Comparison of ENCODE assay signal across 23 cellular contexts in genomic region chr18:77304263-77304662, GRCh38. TPM values are rescaled to one million over a fixed set of nuclear protein-coding genes. Genes with fewer than 3 reads are reported as not detected.
DNase-seq lines count a peak whose midpoint lies in the region; ATAC-seq and TF ChIP-seq lines count a peak whose summit lies in the region.
"Had no signal": no experiment of that assay in that cellular context is flagged by ENCODE, and none has a peak within 500 bp of the region (broad histone marks: within the 10 kb centered on the region; RNA-seq: fewer than 3 reads in every experiment).

No MANE protein-coding gene starts in this region.

- no peak for ATAC-seq in sciatic nerve
- ATAC-seq: A549, GM12878, GM23338 had no signal

- intact Hi-C loops in esophagus muscularis mucosa (cut with DNase I) = no loop called here
- intact Hi-C loops in sciatic nerve (cut with DNase I) = no loop called here

- H3K4me1 Mint-ChIP-seq in neural crest cell = no peaks in the 10 kb centered on the region
- H3K4me1 Mint-ChIP-seq: CD14-positive monocyte; CD8-positive, alpha-beta memory T cell had no signal

- no peaks in the 10 kb centered on the region for H3K36me3 ChIP-seq in esophagus muscularis mucosa
- H3K36me3 ChIP-seq: BE2C; BLaER1 treated with 17β-estradiol and CSF1 and Interleukin-3, amounts not matched to agents 10 nM and 100 nM; HAP-1 had no signal

- TF ChIP-seq CTCF in esophagus muscularis mucosa (IDR thresholded peaks at IDR 0.05) = no peak
- TF ChIP-seq CTCF in neural crest cell (conservative IDR thresholded peaks at IDR 0.05) = no peak

- H3K9me3 Mint-ChIP-seq in neural crest cell = no peaks in the 10 kb centered on the region
- H3K9me3 Mint-ChIP-seq: CD4-positive, alpha-beta T cell; CD8-positive, alpha-beta memory T cell; GM23338 had no signal

- peaks cover 0 to 15% (median 0%) of the 10 kb centered on the region in 4 donors for H3K27me3 ChIP-seq in esophagus muscularis mucosa
- H3K27me3 ChIP-seq: BE2C; BLaER1 treated with 17β-estradiol and CSF1 and Interleukin-3, amounts not matched to agents 10 nM and 100 nM had no signal

- no peaks in the 10 kb centered on the region for H3K36me3 Mint-ChIP-seq in neural crest cell (ENCODE audit: low read depth)
- H3K36me3 Mint-ChIP-seq: CD14-positive monocyte; CD8-positive, alpha-beta memory T cell had no signal

- no peak overlapping the region for H3K4me3 ChIP-seq in esophagus muscularis mucosa
- H3K4me3 ChIP-seq: A549; BLaER1 treated with 17β-estradiol and CSF1 and Interleukin-3, amounts not matched to agents 10 nM and 100 nM; GM12878; GM23338; HAP-1 had no signal

- no peak overlapping the region for H3K4me3 Mint-ChIP-seq in neural crest cell
- H3K4me3 Mint-ChIP-seq: CD14-positive monocyte; CD4-positive, alpha-beta T cell; CD8-positive, alpha-beta memory T cell; GM23338; HFFc6 had no signal

- peak overlapping the region; percentile 39 for H3K27ac Mint-ChIP-seq in neural crest cell (ENCODE audit: unreplicated experiment)
- H3K27ac Mint-ChIP-seq: CD14-positive monocyte; CD4-positive, alpha-beta T cell; GM23338; HFFc6 had no signal

- peak; percentile 27 for DNase-seq in RPMI7951 (ENCODE audit: low read depth)
- DNase-seq in esophagus muscularis mucosa (ENCODE audit: extremely low spot score) = peak; percentile 89
- DNase-seq in neural crest cell (ENCODE audit: low read depth, low spot score) = no peak
- DNase-seq in NCI-H1105 (lab: John Stamatoyannopoulos, UW) = no peak
- DNase-seq in sciatic nerve (ENCODE audit: low spot score) = no peak
- no peak for DNase-seq in NCI-H2171 (lab: John Stamatoyannopoulos, UW)
- DNase-seq: 8988T; ACHN; AML-193; BE2C; CD4-positive, alpha-beta T cell; CD8-positive, alpha-beta memory T cell; DMS 273 treated with DMSO at 0.1 percent for 48 hours; DMS79; EL; GDM1; HFFc6 had no signal

- no peaks in the 10 kb centered on the region for H3K4me1 ChIP-seq in esophagus muscularis mucosa
- H3K4me1 ChIP-seq: A549, BE2C, HAP-1 had no signal

- no peak overlapping the region for H3K27ac ChIP-seq in esophagus muscularis mucosa (replicated peaks in 1 of 4)
- H3K27ac ChIP-seq: A549; BLaER1 treated with 17β-estradiol and CSF1 and Interleukin-3, amounts not matched to agents 10 nM and 100 nM had no signal

- no peaks in the 10 kb centered on the region for H3K27me3 Mint-ChIP-seq in neural crest cell (ENCODE audit: low read depth)

- TF ChIP-seq POLR2A in esophagus muscularis mucosa (IDR thresholded peaks at IDR 0.05; ENCODE audit: low read depth) = no peak

- WGBS in esophagus muscularis mucosa = 76% methylated on average over 7 of the region's 7 CpGs

- TF ChIP-seq EP300 in esophagus muscularis mucosa (IDR thresholded peaks at IDR 0.05) = no peak

- H3K9me3 ChIP-seq in esophagus muscularis mucosa = no peaks in the 10 kb centered on the region
- H3K9me3 ChIP-seq: A549; BE2C; BLaER1 treated with 17β-estradiol and CSF1 and Interleukin-3, amounts not matched to agents 10 nM and 100 nM; HAP-1 had no signal

RNA-seq across cellular contexts. Expression of gene GALR1, which starts 54.6 kb away (rescaled TPM):
- total RNA-seq in RPMI7951 (2014; rRNA removed; shearing (Covaris generic)) = not detected in 2 replicates
- total RNA-seq in esophagus muscularis mucosa (under 1 TPM; under 0.01 to 0.33 (median 0.16) TPM), neural crest cell (not detected in 2 replicates), sciatic nerve (0.13 TPM)
- total RNA-seq: CD4-positive, alpha-beta T cell; CD8-positive, alpha-beta memory T cell; GM12878; HFFc6 had no signal

Comparison
In these comparisons a context has a peak if more than half of its experiments do, and no peak if none do; other contexts are left out.
1. DNase-seq: peak in RPMI7951 (single experiment) and esophagus muscularis mucosa (single experiment); none in neural crest cell (single experiment), NCI-H1105 (single experiment), sciatic nerve (single experiment) and NCI-H2171 (single experiment).